1 cellular context compared by ENCODE assay signal in the genomic region with DNA sequence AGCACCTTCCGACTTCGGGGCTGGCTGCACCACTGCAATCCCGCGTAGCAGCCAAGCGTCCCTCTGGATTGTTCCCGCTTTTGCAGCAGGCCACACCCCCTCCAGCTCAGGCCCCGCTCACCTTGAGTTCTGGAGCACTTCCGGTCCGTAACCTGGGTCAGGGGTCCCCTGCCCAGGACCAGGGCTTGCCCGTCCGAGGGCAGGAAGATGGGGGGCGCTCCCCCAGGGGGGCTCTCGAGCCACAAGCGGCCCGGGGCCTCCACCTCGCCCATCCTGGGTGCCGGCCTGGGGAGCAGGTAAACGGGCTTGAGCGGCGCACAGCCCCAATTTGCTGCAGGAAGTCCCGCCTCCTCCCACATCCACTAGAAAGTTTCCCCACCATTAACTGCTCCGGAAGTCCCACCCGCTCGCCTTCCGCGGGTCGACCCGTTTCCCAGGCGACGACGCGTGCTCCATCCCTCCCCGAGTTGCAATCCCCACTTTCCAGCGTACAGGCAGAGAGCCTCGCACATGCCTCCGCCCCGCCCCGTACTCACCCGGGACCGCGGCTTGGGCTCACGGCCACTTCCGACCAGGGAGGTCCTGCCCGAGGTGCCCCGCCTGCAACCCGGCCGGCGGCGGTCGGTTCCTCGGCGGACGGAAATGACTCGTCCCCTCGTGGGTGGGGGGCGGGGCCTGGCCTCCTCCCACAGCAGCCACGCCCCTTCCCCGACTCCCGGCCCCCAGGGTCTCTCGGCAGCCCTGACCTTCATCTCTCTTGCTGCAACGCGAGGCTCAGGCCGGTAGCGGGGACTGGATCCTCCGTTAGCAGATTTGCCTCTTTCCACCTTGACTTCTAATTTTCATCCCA.
TF ChIP-seq lines count a peak whose summit lies in the region.

A gene (minus strand): TSS at position 644 of the 850 bp plus-strand sequence. CDS start 372 bp downstream, at position 272.

TF ChIP-seq in H1, 55 proteins besides CTCF, POLR2A, EP300 and RAD21:
- peak; percentile 81 for TF ChIP-seq CREB1 (IDR thresholded peaks at IDR 0.05)
- 0 out of 2 replicates have a peak, but pooled peaks have one; percentile 26 for TF ChIP-seq SP1 (IDR thresholded peaks at IDR 0.05; ENCODE audit: low read depth, low read length)
- TF ChIP-seq BCL11A (IDR thresholded peaks at IDR 0.05; ENCODE audit: low read depth in 2 of 2, low read length in 2 of 2) = no peak
- TF ChIP-seq RXRA (IDR thresholded peaks at IDR 0.05; ENCODE audit: insufficient read depth, low read depth, low read length) = no peak
- peak; percentile 70 for TF ChIP-seq TAF1 (IDR thresholded peaks at IDR 0.05; ENCODE audit: low read depth, low read length)
- no peak for TF ChIP-seq HDAC6 (IDR thresholded peaks at IDR 0.05; ENCODE audit: low read depth, low read length)
- no peak for TF ChIP-seq CEBPB (IDR thresholded peaks at IDR 0.05; ENCODE audit: low read depth, low read length)
- peak; percentile 93 for TF ChIP-seq BACH1 (IDR thresholded peaks at IDR 0.05; ENCODE audit: low read length)
- TF ChIP-seq SUZ12 (IDR thresholded peaks at IDR 0.05; ENCODE audit: low read length) = peak; percentile 29; the same call in 1 of the 2 replicates
- peak; percentile 33; the same call in 1 of the 2 replicates for TF ChIP-seq SP4 (IDR thresholded peaks at IDR 0.05; ENCODE audit: low read length)
- TF ChIP-seq HDAC2 (IDR thresholded peaks at IDR 0.05; ENCODE audit: borderline replicate concordance in 1 of 2, low read depth in 2 of 2, low read length in 2 of 2) = peak; percentile 82 to 96; a peak in 2 of 4 replicates
- 0 out of 2 replicates have a peak, but pooled peaks have one; percentile 38 for TF ChIP-seq KDM5A (IDR thresholded peaks at IDR 0.05; ENCODE audit: low read length)
- peak; percentile 88 for TF ChIP-seq ASH2L (IDR thresholded peaks at IDR 0.05; ENCODE audit: low read length)
- TF ChIP-seq SIN3A (conservative IDR thresholded peaks at IDR 0.05 in 1 of 2, IDR thresholded peaks at IDR 0.05 in 1 of 2; ENCODE audit: low read depth in 1 of 2, low read length in 2 of 2) = peak; percentile 75 to 78; a peak in 2 of 4 replicates
- peak; percentile 89 for TF ChIP-seq PHF8 (conservative IDR thresholded peaks at IDR 0.05; ENCODE audit: low read depth, low read length)
- TF ChIP-seq, protein P1, sequence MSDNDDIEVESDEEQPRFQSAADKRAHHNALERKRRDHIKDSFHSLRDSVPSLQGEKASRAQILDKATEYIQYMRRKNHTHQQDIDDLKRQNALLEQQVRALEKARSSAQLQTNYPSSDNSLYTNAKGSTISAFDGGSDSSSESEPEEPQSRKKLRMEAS (IDR thresholded peaks at IDR 0.05) = peak; percentile 78
- peak; percentile 45; the same call in 1 of the 2 replicates for TF ChIP-seq CHD2 (IDR thresholded peaks at IDR 0.05; ENCODE audit: low read length)
- TF ChIP-seq, protein P2, sequence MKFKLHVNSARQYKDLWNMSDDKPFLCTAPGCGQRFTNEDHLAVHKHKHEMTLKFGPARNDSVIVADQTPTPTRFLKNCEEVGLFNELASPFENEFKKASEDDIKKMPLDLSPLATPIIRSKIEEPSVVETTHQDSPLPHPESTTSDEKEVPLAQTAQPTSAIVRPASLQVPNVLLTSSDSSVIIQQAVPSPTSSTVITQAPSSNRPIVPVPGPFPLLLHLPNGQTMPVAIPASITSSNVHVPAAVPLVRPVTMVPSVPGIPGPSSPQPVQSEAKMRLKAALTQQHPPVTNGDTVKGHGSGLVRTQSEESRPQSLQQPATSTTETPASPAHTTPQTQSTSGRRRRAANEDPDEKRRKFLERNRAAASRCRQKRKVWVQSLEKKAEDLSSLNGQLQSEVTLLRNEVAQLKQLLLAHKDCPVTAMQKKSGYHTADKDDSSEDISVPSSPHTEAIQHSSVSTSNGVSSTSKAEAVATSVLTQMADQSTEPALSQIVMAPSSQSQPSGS (IDR thresholded peaks at IDR 0.05; ENCODE audit: low read length) = no peak
- no peak for TF ChIP-seq MAFK (IDR thresholded peaks at IDR 0.05; ENCODE audit: low read depth, low read length)
- TF ChIP-seq TEAD4 (IDR thresholded peaks at IDR 0.05; ENCODE audit: low read depth, low read length) = no peak
- TF ChIP-seq GABPA (IDR thresholded peaks at IDR 0.05; ENCODE audit: borderline replicate concordance, insufficient read depth, low read length) = peak; percentile 87
- no peak for TF ChIP-seq FOSL1 (IDR thresholded peaks at IDR 0.05; ENCODE audit: insufficient read depth, low read depth, low read length)
- TF ChIP-seq, protein P3, sequence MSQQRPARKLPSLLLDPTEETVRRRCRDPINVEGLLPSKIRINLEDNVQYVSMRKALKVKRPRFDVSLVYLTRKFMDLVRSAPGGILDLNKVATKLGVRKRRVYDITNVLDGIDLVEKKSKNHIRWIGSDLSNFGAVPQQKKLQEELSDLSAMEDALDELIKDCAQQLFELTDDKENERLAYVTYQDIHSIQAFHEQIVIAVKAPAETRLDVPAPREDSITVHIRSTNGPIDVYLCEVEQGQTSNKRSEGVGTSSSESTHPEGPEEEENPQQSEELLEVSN (IDR thresholded peaks at IDR 0.05) = peak; percentile 68
- TF ChIP-seq EGR1 (IDR thresholded peaks at IDR 0.05; ENCODE audit: borderline replicate concordance, low read depth, low read length) = no peak
- TF ChIP-seq KDM4A (IDR thresholded peaks at IDR 0.05; ENCODE audit: low read depth, low read length, severe bottlenecking) = peak; percentile 44
- no peak for TF ChIP-seq SIRT6 (IDR thresholded peaks at IDR 0.05; ENCODE audit: low read length)
- no peak for TF ChIP-seq EZH2 (IDR thresholded peaks at IDR 0.05; ENCODE audit: low read depth, low read length, severe bottlenecking)
- peak; percentile 70; the same call in 1 of the 2 replicates for TF ChIP-seq TBP (IDR thresholded peaks at IDR 0.05; ENCODE audit: low read depth, low read length)
- TF ChIP-seq, protein P4, sequence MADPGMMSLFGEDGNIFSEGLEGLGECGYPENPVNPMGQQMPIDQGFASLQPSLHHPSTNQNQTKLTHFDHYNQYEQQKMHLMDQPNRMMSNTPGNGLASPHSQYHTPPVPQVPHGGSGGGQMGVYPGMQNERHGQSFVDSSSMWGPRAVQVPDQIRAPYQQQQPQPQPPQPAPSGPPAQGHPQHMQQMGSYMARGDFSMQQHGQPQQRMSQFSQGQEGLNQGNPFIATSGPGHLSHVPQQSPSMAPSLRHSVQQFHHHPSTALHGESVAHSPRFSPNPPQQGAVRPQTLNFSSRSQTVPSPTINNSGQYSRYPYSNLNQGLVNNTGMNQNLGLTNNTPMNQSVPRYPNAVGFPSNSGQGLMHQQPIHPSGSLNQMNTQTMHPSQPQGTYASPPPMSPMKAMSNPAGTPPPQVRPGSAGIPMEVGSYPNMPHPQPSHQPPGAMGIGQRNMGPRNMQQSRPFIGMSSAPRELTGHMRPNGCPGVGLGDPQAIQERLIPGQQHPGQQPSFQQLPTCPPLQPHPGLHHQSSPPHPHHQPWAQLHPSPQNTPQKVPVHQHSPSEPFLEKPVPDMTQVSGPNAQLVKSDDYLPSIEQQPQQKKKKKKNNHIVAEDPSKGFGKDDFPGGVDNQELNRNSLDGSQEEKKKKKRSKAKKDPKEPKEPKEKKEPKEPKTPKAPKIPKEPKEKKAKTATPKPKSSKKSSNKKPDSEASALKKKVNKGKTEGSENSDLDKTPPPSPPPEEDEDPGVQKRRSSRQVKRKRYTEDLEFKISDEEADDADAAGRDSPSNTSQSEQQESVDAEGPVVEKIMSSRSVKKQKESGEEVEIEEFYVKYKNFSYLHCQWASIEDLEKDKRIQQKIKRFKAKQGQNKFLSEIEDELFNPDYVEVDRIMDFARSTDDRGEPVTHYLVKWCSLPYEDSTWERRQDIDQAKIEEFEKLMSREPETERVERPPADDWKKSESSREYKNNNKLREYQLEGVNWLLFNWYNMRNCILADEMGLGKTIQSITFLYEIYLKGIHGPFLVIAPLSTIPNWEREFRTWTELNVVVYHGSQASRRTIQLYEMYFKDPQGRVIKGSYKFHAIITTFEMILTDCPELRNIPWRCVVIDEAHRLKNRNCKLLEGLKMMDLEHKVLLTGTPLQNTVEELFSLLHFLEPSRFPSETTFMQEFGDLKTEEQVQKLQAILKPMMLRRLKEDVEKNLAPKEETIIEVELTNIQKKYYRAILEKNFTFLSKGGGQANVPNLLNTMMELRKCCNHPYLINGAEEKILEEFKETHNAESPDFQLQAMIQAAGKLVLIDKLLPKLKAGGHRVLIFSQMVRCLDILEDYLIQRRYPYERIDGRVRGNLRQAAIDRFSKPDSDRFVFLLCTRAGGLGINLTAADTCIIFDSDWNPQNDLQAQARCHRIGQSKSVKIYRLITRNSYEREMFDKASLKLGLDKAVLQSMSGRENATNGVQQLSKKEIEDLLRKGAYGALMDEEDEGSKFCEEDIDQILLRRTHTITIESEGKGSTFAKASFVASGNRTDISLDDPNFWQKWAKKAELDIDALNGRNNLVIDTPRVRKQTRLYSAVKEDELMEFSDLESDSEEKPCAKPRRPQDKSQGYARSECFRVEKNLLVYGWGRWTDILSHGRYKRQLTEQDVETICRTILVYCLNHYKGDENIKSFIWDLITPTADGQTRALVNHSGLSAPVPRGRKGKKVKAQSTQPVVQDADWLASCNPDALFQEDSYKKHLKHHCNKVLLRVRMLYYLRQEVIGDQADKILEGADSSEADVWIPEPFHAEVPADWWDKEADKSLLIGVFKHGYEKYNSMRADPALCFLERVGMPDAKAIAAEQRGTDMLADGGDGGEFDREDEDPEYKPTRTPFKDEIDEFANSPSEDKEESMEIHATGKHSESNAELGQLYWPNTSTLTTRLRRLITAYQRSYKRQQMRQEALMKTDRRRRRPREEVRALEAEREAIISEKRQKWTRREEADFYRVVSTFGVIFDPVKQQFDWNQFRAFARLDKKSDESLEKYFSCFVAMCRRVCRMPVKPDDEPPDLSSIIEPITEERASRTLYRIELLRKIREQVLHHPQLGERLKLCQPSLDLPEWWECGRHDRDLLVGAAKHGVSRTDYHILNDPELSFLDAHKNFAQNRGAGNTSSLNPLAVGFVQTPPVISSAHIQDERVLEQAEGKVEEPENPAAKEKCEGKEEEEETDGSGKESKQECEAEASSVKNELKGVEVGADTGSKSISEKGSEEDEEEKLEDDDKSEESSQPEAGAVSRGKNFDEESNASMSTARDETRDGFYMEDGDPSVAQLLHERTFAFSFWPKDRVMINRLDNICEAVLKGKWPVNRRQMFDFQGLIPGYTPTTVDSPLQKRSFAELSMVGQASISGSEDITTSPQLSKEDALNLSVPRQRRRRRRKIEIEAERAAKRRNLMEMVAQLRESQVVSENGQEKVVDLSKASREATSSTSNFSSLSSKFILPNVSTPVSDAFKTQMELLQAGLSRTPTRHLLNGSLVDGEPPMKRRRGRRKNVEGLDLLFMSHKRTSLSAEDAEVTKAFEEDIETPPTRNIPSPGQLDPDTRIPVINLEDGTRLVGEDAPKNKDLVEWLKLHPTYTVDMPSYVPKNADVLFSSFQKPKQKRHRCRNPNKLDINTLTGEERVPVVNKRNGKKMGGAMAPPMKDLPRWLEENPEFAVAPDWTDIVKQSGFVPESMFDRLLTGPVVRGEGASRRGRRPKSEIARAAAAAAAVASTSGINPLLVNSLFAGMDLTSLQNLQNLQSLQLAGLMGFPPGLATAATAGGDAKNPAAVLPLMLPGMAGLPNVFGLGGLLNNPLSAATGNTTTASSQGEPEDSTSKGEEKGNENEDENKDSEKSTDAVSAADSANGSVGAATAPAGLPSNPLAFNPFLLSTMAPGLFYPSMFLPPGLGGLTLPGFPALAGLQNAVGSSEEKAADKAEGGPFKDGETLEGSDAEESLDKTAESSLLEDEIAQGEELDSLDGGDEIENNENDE (IDR thresholded peaks at IDR 0.05; ENCODE audit: insufficient replicate concordance, low read length) = no peak
- TF ChIP-seq SIX5 (IDR thresholded peaks at IDR 0.05; ENCODE audit: low read depth, low read length) = no peak
- peak; percentile 49; the same call in 1 of the 2 replicates for TF ChIP-seq YY1 (IDR thresholded peaks at IDR 0.05; ENCODE audit: low read depth, low read length)
- peak; percentile 23 for TF ChIP-seq TAF7 (optimal IDR thresholded peaks at IDR 0.05; ENCODE audit: borderline replicate concordance, low read depth, low read length)
- TF ChIP-seq SP2 (IDR thresholded peaks at IDR 0.05; ENCODE audit: low read length) = peak; percentile 22; the same call in 1 of the 2 replicates
- TF ChIP-seq RBBP5 (IDR thresholded peaks at IDR 0.05; ENCODE audit: borderline replicate concordance, low read depth, low read length) = peak; percentile 85
TF ChIP-seq in H1: peak in this region for 21.
